In the genomic region with DNA sequence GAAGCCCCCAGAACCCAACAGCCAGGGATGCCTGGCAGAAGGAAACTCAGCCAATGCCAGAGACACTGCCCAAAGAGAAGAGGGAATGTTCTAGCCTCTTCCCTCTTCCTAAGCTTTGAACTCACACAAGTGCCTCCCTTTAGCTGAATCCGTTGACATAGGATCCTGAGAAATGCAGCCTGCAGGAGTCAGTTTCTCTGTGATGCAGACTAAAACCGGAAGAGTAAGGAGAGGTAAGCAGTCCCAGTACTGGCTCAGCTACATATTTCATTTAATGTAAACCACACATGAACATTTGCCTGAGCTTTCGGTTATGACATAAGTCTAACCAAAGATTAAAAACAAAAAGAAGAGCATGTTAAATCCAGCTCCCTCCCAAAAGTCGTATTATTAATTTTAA, we compare ENCODE assay signal across 1 cellular context.
TF ChIP-seq lines count a peak whose summit lies in the region.

No MANE protein-coding gene starts in this region.

TF ChIP-seq in GM23338, 12 proteins besides CTCF, POLR2A, EP300 and RAD21 (continued from another document):
- TF ChIP-seq ZNF462 (CRISPR knock-in tag; IDR thresholded peaks at IDR 0.05) (no peak), NANOG (IDR thresholded peaks at IDR 0.05; ENCODE audit: borderline replicate concordance) (no peak), JUNB (IDR thresholded peaks at IDR 0.05; ENCODE audit: unreplicated experiment) (no peak), POLR2AphosphoS5 (IDR thresholded peaks at IDR 0.05; ENCODE audit: low read depth) (no peak), CREB1 (CRISPR knock-in tag; IDR thresholded peaks at IDR 0.05; ENCODE audit: low read depth) (no peak), ZNF114 (CRISPR knock-in tag; IDR thresholded peaks at IDR 0.05) (no peak)
- TF ChIP-seq, protein P1, sequence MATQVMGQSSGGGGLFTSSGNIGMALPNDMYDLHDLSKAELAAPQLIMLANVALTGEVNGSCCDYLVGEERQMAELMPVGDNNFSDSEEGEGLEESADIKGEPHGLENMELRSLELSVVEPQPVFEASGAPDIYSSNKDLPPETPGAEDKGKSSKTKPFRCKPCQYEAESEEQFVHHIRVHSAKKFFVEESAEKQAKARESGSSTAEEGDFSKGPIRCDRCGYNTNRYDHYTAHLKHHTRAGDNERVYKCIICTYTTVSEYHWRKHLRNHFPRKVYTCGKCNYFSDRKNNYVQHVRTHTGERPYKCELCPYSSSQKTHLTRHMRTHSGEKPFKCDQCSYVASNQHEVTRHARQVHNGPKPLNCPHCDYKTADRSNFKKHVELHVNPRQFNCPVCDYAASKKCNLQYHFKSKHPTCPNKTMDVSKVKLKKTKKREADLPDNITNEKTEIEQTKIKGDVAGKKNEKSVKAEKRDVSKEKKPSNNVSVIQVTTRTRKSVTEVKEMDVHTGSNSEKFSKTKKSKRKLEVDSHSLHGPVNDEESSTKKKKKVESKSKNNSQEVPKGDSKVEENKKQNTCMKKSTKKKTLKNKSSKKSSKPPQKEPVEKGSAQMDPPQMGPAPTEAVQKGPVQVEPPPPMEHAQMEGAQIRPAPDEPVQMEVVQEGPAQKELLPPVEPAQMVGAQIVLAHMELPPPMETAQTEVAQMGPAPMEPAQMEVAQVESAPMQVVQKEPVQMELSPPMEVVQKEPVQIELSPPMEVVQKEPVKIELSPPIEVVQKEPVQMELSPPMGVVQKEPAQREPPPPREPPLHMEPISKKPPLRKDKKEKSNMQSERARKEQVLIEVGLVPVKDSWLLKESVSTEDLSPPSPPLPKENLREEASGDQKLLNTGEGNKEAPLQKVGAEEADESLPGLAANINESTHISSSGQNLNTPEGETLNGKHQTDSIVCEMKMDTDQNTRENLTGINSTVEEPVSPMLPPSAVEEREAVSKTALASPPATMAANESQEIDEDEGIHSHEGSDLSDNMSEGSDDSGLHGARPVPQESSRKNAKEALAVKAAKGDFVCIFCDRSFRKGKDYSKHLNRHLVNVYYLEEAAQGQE (IDR thresholded peaks at IDR 0.05; ENCODE audit: unreplicated experiment): no peak
TF ChIP-seq in GM23338: peak in this region for 0.
